In genomic region chr17:1562178-1562643, GRCh38 we compare ENCODE assay signal across 8 cellular contexts. TPM values are rescaled to one million over a fixed set of nuclear protein-coding genes. Genes with fewer than 3 reads are reported as not detected.
DNase-seq lines count a peak whose midpoint lies in the region; ATAC-seq and TF ChIP-seq lines count a peak whose summit lies in the region.

No MANE protein-coding gene starts in this region.

- intact Hi-C loops in MCF 10A (cut with micrococcal nuclease) = loop anchor here (2.0 kb wide), 1 partner anchor 105 kb away; the partner anchor contains the start of gene CRK
- intact Hi-C loops in right lobe of liver (cut with DNase I) = no loop called here

- H3K36me3 ChIP-seq in GM06990 (ENCODE audit: control insufficient read depth, insufficient read depth, low read length) (peaks cover 2% of the 10 kb centered on the region; the same call in 1 of the 2 replicates), right lobe of liver (no peaks in the 10 kb centered on the region), upper lobe of left lung (peaks cover 0 to 3% (median 0%) of the 10 kb centered on the region in 4 donors)

- TF ChIP-seq CTCF in GM06990 (IDR thresholded peaks at IDR 0.05; ENCODE audit: insufficient read depth, low read length, poor library complexity, severe bottlenecking) (no peak), MCF 10A (IDR thresholded peaks at IDR 0.05; ENCODE audit: unreplicated experiment) (no peak), right lobe of liver (IDR thresholded peaks at IDR 0.05) (no peak), upper lobe of left lung (IDR thresholded peaks at IDR 0.05) (no peak), type B pancreatic cell (conservative IDR thresholded peaks at IDR 0.05) (no peak)

- H3K9me3 Mint-ChIP-seq in IgD-negative memory B cell = no peaks in the 10 kb centered on the region
- no peaks in the 10 kb centered on the region for H3K9me3 Mint-ChIP-seq in MCF 10A (ENCODE audit: unreplicated experiment)
- no peaks in the 10 kb centered on the region for H3K9me3 Mint-ChIP-seq in type B pancreatic cell

- ATAC-seq in GM21576 (IDR thresholded peaks at IDR 0.05; ENCODE audit: unreplicated experiment) (peak; percentile 28), right lobe of liver (peak; percentile 3 to 34 (median 8)), upper lobe of left lung (ENCODE audit: low FRiP score in 2 of 2) (peak; percentile 1 to 57)

- H3K4me1 ChIP-seq in right lobe of liver (peaks cover 0 to 18% (median 3%) of the 10 kb centered on the region in 4 donors), upper lobe of left lung (peaks cover 39 to 56% (median 42%) of the 10 kb centered on the region in 4 donors)

- H3K27me3 ChIP-seq in GM06990 (replicated peaks; ENCODE audit: control insufficient read depth, insufficient read depth, low read length) = no peaks in the 10 kb centered on the region
- no peaks in the 10 kb centered on the region for H3K27me3 ChIP-seq in right lobe of liver
- no peaks in the 10 kb centered on the region for H3K27me3 ChIP-seq in upper lobe of left lung

- no peaks in the 10 kb centered on the region for H3K27me3 Mint-ChIP-seq in IgD-negative memory B cell
- no peaks in the 10 kb centered on the region for H3K27me3 Mint-ChIP-seq in MCF 10A (ENCODE audit: insufficient read depth, unreplicated experiment)
- H3K27me3 Mint-ChIP-seq in type B pancreatic cell = peaks cover 5% of the 10 kb centered on the region

- no peak for TF ChIP-seq EP300 in upper lobe of left lung (IDR thresholded peaks at IDR 0.05)

- H3K27ac ChIP-seq in right lobe of liver (peak overlapping the region; percentile 64 to 80 (median 65)), upper lobe of left lung (peak overlapping the region; percentile 90 to 95 (median 94))

- H3K27ac Mint-ChIP-seq in IgD-negative memory B cell (no peak overlapping the region), MCF 10A (ENCODE audit: low read depth, unreplicated experiment) (peak overlapping the region; percentile 97), type B pancreatic cell (no peak overlapping the region)

- TF ChIP-seq POLR2A in right lobe of liver (IDR thresholded peaks at IDR 0.05) (no peak), upper lobe of left lung (IDR thresholded peaks at IDR 0.05) (no peak)

- no peaks in the 10 kb centered on the region for H3K9me3 ChIP-seq in right lobe of liver
- H3K9me3 ChIP-seq in upper lobe of left lung = no peaks in the 10 kb centered on the region

- WGBS in right lobe of liver (ENCODE audit: insufficient coverage, low coverage, low lambda C conversion rate, missing lambda C conversion rate) = 2% methylated on average over 13 of the region's 61 CpGs
- 0% methylated on average over 1 of the region's 61 CpGs; no CpG with 5 or more reads in 1 of the 2 donors for WGBS in upper lobe of left lung, 2 donors

- H3K4me3 ChIP-seq in GM06990 (replicated peaks; ENCODE audit: low read depth, low read length) (peak overlapping the region; percentile 84), right lobe of liver (peak overlapping the region; percentile 64 to 85 (median 78)), upper lobe of left lung (peak overlapping the region; percentile 49 to 99 (median 86))

- H3K36me3 Mint-ChIP-seq in IgD-negative memory B cell (no peaks in the 10 kb centered on the region), MCF 10A (ENCODE audit: insufficient read depth, unreplicated experiment) (peaks cover 18% of the 10 kb centered on the region), type B pancreatic cell (peaks cover 6% of the 10 kb centered on the region)

- DNase-seq in GM06990 (ENCODE audit: extremely low read depth, insufficient read length) = no peak
- no peak for DNase-seq in MCF 10A (ENCODE audit: unreplicated experiment)
- DNase-seq in right lobe of liver = peak in 2 of 3 donors; percentile 66 to 73
- no peak for DNase-seq in upper lobe of left lung
- DNase-seq in cerebellum (ENCODE audit: low spot score) = no peak
- no peak for DNase-seq in type B pancreatic cell (ENCODE audit: extremely low spot score, unreplicated experiment)

- peaks cover 5 to 42% (median 32%) of the 10 kb centered on the region in 3 donors for H3K4me1 Mint-ChIP-seq in IgD-negative memory B cell
- H3K4me1 Mint-ChIP-seq in MCF 10A (ENCODE audit: insufficient read depth, unreplicated experiment) = peaks cover 14% of the 10 kb centered on the region
- H3K4me1 Mint-ChIP-seq in type B pancreatic cell (ENCODE audit: unreplicated experiment) = peaks cover 33% of the 10 kb centered on the region

- BruUV-seq in MCF 10A (replicated peaks; lab: Mats Ljungman, UMichigan) = no TSS peak

- peak overlapping the region in 3 of 4 donors; percentile 17 to 88 (median 79) for H3K4me3 Mint-ChIP-seq in IgD-negative memory B cell
- peak overlapping the region; percentile 90 for H3K4me3 Mint-ChIP-seq in MCF 10A (ENCODE audit: unreplicated experiment)
- H3K4me3 Mint-ChIP-seq in type B pancreatic cell = no peak overlapping the region

- CTCF ChIA-PET in MCF 10A (lab: Yijun Ruan, JAX) = interaction anchor here (0.6 to 2.3 kb wide), 3 partner anchors 11 to 53 kb away, joined by 3 to 7 read pairs (median 3); no protein-coding TSS in a partner anchor

- POLR2A ChIA-PET in MCF 10A (lab: Yijun Ruan, JAX) = interaction anchor here (0.6 to 1.8 kb wide), 21 partner anchors 12 to 268 kb away, joined by 3 to 13 read pairs (median 4); partner anchors contain the start of genes INPP5K, RILP, RPA1 and SLC43A2

RNA-seq across cellular contexts. Expression of gene PITPNA, which starts 0.4 kb away (rescaled TPM):
- polyA plus RNA-seq in IgD-negative memory B cell = 32.1 TPM
- total RNA-seq in MCF 10A (2022) = 79.6 and 99.8 TPM in 2 replicates
- 10 to 100 TPM; 24.0 to 43.4 (median 29.8) TPM for total RNA-seq in right lobe of liver
- 10 to 100 TPM; 35.0 to 90.2 (median 53.4) TPM for total RNA-seq in upper lobe of left lung
- 22.9 TPM for total RNA-seq in cerebellum
- total RNA-seq in type B pancreatic cell (ENCODE audit: low replicate concordance) = 64.5 and 76.1 TPM in 2 replicates

RNA-seq across cellular contexts. Expression of gene INPP5K, which starts 45.8 kb away (rescaled TPM):
- polyA plus RNA-seq in IgD-negative memory B cell = 51.7 TPM
- total RNA-seq in MCF 10A (2022) (25.5 and 28.9 TPM in 2 replicates), right lobe of liver (10 to 100 TPM; 12.7 to 22.6 (median 18.2) TPM), upper lobe of left lung (100 to 1,000 TPM in 2 of 6 donors, 10 to 100 TPM in 4; 60.9 to 155 (median 84.6) TPM), cerebellum (30.8 TPM), type B pancreatic cell (ENCODE audit: low replicate concordance) (21.2 and 29.7 TPM in 2 replicates)

Comparison
In these comparisons a context has a peak if more than half of its experiments do, and no peak if none do; other contexts are left out.
1. DNase-seq: peak in right lobe of liver (2 of 3); none in GM06990 (single experiment), MCF 10A (single experiment), upper lobe of left lung (0 of 2), cerebellum (single experiment) and type B pancreatic cell (single experiment).
2. Peak in every context shown above with its lines, with median percentiles within 50 percentile points of each other: H3K4me3 ChIP-seq and ATAC-seq.